Comparison of ENCODE assay signal across 28 cellular contexts in the genomic region with DNA sequence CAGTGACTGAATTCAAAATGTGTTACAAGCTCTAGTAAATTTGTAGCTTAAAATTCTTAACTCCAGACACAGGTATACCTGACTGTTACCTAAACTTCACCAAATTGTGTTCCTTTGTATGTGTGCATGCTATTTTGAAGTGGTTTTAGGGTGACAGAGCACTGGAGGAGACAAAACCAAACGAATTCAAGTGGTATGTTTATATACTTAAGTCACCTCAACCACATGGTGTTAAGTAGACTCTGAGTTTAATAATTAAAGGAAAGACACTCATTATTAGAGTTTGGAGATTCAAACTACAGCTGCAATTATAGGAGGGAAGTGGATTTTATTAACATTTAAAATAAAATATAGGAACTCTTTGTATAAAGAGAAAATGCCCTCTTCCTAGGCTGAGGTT.
"Had no signal": no experiment of that assay in that cellular context is flagged by ENCODE, and none has a peak within 500 bp of the region (broad histone marks: within the 10 kb centered on the region; RNA-seq: fewer than 3 reads in every experiment).

No MANE protein-coding gene starts in this region.

- H3K4me1 ChIP-seq: heart left ventricle, left ventricle myocardium inferior, parathyroid adenoma, psoas muscle, right atrium auricular region, right lobe of liver, testis, thyroid gland, transverse colon, upper lobe of left lung had no signal

- H3K27ac ChIP-seq: heart left ventricle, left ventricle myocardium inferior, neutrophil, parathyroid adenoma, psoas muscle, right atrium auricular region, right lobe of liver, testis, thyroid gland, transverse colon, upper lobe of left lung had no signal

- H3K9me3 ChIP-seq: mucosa of descending colon, neutrophil, psoas muscle, right lobe of liver, testis, thyroid gland, transverse colon, upper lobe of left lung had no signal

- H3K4me3 ChIP-seq: heart left ventricle, left ventricle myocardium inferior, lung, mucosa of descending colon, psoas muscle, right atrium auricular region, right lobe of liver, smooth muscle cell, testis, thyroid gland, transverse colon, upper lobe of left lung had no signal

- ATAC-seq: heart left ventricle; left colon; mucosa of descending colon; naive thymus-derived CD4-positive, alpha-beta T cell; psoas muscle; right lobe of liver; stimulated activated memory B cell treated with anti-CD40 and anti-IgM and Interleukin-4, amounts not matched to agents 10 μg/mL and 1 μg/mL and 100 μg/mL, for 72 hours; stimulated activated naive CD8-positive, alpha-beta T cell treated with anti-CD3 and anti-CD28 coated beads, Interleukin-15, amount 100 ng/mL, for 72 hours had no signal

- H3K36me3 ChIP-seq: heart left ventricle, left ventricle myocardium inferior, neutrophil, right atrium auricular region, right lobe of liver, thyroid gland, transverse colon, upper lobe of left lung had no signal

- H3K27me3 ChIP-seq: heart left ventricle, neutrophil, right atrium auricular region, right lobe of liver, testis, thyroid gland, transverse colon, upper lobe of left lung had no signal

- DNase-seq: heart left ventricle; hypothalamus; immature natural killer cell; kidney; left colon; left ventricle myocardium inferior; midbrain; mucosa of descending colon; naive thymus-derived CD4-positive, alpha-beta T cell; occipital lobe; psoas muscle; right lobe of liver; stimulated activated CD4-positive, alpha-beta T cell treated with anti-CD3 and anti-CD28 coated beads, Interleukin-1b, Interleukin-23, amount 100 ng/mL, for 48 hours; stimulated activated CD4-positive, alpha-beta T cell treated with anti-CD3 and anti-CD28 coated beads, Interleukin-2, amount 100 ng/mL, for 48 hours; stimulated activated CD4-positive, alpha-beta T cell treated with anti-CD3 and anti-CD28 coated beads, Interleukin-4, amount 100 ng/mL, for 4 hours; stimulated activated CD8-positive, alpha-beta memory T cell treated with anti-CD3 and anti-CD28 coated beads, Interleukin-4, amount 100 ng/mL, for 48 hours; stimulated activated naive CD4-positive, alpha-beta T cell treated with Interleukin-2 at 50 U/mL for 16 hours; stimulated activated naive CD8-positive, alpha-beta T cell treated with anti-CD3 and anti-CD28 coated beads, Interleukin-15, amount 100 ng/mL, for 72 hours; testis; thyroid gland; transverse colon; upper lobe of left lung had no signal
